Comparison of ENCODE assay signal across 24 cellular contexts in genomic region chr14:105910426-105910825, GRCh38.
"Had no signal": no experiment of that assay in that cellular context is flagged by ENCODE, and none has a peak within 500 bp of the region (broad histone marks: within the 10 kb centered on the region; RNA-seq: fewer than 3 reads in every experiment).

No MANE protein-coding gene starts in this region.

- H3K27ac ChIP-seq: breast epithelium, KMS-11, SJSA1 had no signal

- ATAC-seq: activated T-cell treated with anti-CD3 and anti-CD28 coated beads, Interleukin-2, amount 50 U/mL, for 72 hours; SK-N-SH treated with all-trans-retinoic acid at 6 μM for 48 hours had no signal

- DNase-seq: activated CD4-positive, alpha-beta T cell treated with anti-CD3 and anti-CD28 coated beads for 48 hours; activated CD4-positive, alpha-beta T cell treated with anti-CD3 and anti-CD28 coated beads, Interleukin-2, amount 50 U/mL, for 48 hours; activated CD4-positive, CD25-positive, alpha-beta regulatory T cell treated with anti-CD3 and anti-CD28 coated beads, Interleukin-2, amount 50 U/mL, for 72 hours; activated gamma-delta T cell treated with Interleukin-2 at 50 U/mL for 16 hours; activated naive CD4-positive, alpha-beta T cell treated with anti-CD3 and anti-CD28 coated beads, Interleukin-2, amount 10 ng/mL, durations not matched to agents 7 days and 5 days; activated naive CD8-positive, alpha-beta T cell treated with anti-CD3 and anti-CD28 coated beads, Interleukin-2, amount 10 ng/mL, durations not matched to agents 7 days and 5 days; activated T-cell treated with anti-CD3 and anti-CD28 coated beads, Interleukin-2, amount 50 U/mL, for 72 hours; central memory CD4-positive, alpha-beta T cell; MG63; MV-4-11; NCI-H1105; NCI-H1436; NCI-H1694 treated with DMSO at 0.1 percent for 48 hours; NCI-H2029 treated with DMSO at 0.1 percent for 48 hours; NCI-H345; NCI-H510A; NCI-H526 treated with DMSO at 0.1 percent for 48 hours; NCI-H82; SW 1271 had no signal

- H3K36me3 Mint-ChIP-seq: activated naive CD4-positive, alpha-beta T cell treated with anti-CD3 and anti-CD28 coated beads, Interleukin-2, amount 10 ng/mL, durations not matched to agents 7 days and 5 days; activated naive CD8-positive, alpha-beta T cell treated with anti-CD3 and anti-CD28 coated beads, Interleukin-2, amount 10 ng/mL, durations not matched to agents 7 days and 5 days had no signal

- H3K4me1 ChIP-seq: breast epithelium, SJSA1 had no signal

- H3K9me3 ChIP-seq: MG63, SJSA1 had no signal

- H3K9me3 Mint-ChIP-seq: activated naive CD8-positive, alpha-beta T cell treated with anti-CD3 and anti-CD28 coated beads, Interleukin-2, amount 10 ng/mL, durations not matched to agents 7 days and 5 days; activated T-cell treated with anti-CD3 and anti-CD28 coated beads, Interleukin-2, amount 50 U/mL, for 72 hours; activated T-helper 2 cell treated with anti-CD3 and anti-CD28 coated beads, Interferon-gamma antibody, Interleukin-2, Interleukin-4, amounts not matched to agents 10 μg/mL and 5 μg/mL and 100 μg/mL, durations not matched to agents 14 hours and 24 hours and 36 hours had no signal

- H3K4me3 ChIP-seq: breast epithelium, MG63, SJSA1 had no signal

- H3K27me3 ChIP-seq: breast epithelium, MG63, SJSA1 had no signal

- H3K4me3 Mint-ChIP-seq: activated naive CD4-positive, alpha-beta T cell treated with anti-CD3 and anti-CD28 coated beads, Interleukin-2, amount 10 ng/mL, durations not matched to agents 7 days and 5 days; activated naive CD8-positive, alpha-beta T cell treated with anti-CD3 and anti-CD28 coated beads, Interleukin-2, amount 10 ng/mL, durations not matched to agents 7 days and 5 days; activated T-cell treated with anti-CD3 and anti-CD28 coated beads, Interleukin-2, amount 50 U/mL, for 72 hours had no signal

- H3K36me3 ChIP-seq: breast epithelium, MG63, SJSA1 had no signal

- H3K27ac Mint-ChIP-seq: activated naive CD4-positive, alpha-beta T cell treated with anti-CD3 and anti-CD28 coated beads, Interleukin-2, amount 10 ng/mL, durations not matched to agents 7 days and 5 days; activated naive CD8-positive, alpha-beta T cell treated with anti-CD3 and anti-CD28 coated beads, Interleukin-2, amount 10 ng/mL, durations not matched to agents 7 days and 5 days; activated T-cell treated with anti-CD3 and anti-CD28 coated beads, Interleukin-2, amount 50 U/mL, for 72 hours; activated T-helper 2 cell treated with anti-CD3 and anti-CD28 coated beads, Interferon-gamma antibody, Interleukin-2, Interleukin-4, amounts not matched to agents 10 μg/mL and 5 μg/mL and 100 μg/mL, durations not matched to agents 14 hours and 24 hours and 36 hours had no signal

- H3K4me1 Mint-ChIP-seq: activated naive CD8-positive, alpha-beta T cell treated with anti-CD3 and anti-CD28 coated beads, Interleukin-2, amount 10 ng/mL, durations not matched to agents 7 days and 5 days had no signal
